Comparison of ENCODE assay signal across 14 cellular contexts in the genomic region with DNA sequence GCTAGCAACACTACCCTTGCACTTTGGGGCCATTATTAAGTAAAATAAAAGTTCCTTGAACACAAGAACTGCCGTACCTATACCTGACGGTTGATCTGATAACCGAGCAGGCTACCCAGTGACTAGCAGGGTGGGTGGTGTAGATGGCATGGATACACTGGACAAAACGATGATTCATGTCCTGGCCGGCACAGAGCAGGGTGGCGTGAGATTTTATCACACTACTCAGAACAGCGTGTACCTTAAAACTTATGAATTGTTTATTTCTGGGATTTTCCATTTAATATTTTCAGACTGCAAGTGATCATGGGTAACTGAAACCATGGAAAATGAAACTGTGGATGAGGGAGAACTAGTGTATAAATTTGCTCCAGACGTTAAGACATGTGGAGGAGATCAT. TPM values are rescaled to one million over a fixed set of nuclear protein-coding genes. Genes with fewer than 3 reads are reported as not detected.
DNase-seq lines count a peak whose midpoint lies in the region; TF ChIP-seq lines count a peak whose summit lies in the region.
"Had no signal": no experiment of that assay in that cellular context is flagged by ENCODE, and none has a peak within 500 bp of the region (broad histone marks: within the 10 kb centered on the region; RNA-seq: fewer than 3 reads in every experiment).

No MANE protein-coding gene starts in this region.

- H3K36me3 ChIP-seq in ACC112 (ENCODE audit: insufficient read depth, low read length) (no peaks in the 10 kb centered on the region), kidney epithelial cell (ENCODE audit: control insufficient read depth, insufficient read depth, low read length) (no peaks in the 10 kb centered on the region)
- H3K36me3 ChIP-seq: cardiac muscle cell, thyroid gland had no signal

- H3K27ac Mint-ChIP-seq in chondrocyte (ENCODE audit: unreplicated experiment) (peak overlapping the region; percentile 49), CD14-positive monocyte (no peak overlapping the region)
- H3K27ac Mint-ChIP-seq in activated T-helper 2 cell treated with anti-CD3 and anti-CD28 coated beads, Interferon-gamma antibody, Interleukin-2, Interleukin-4, amounts not matched to agents 10 μg/mL and 5 μg/mL and 100 μg/mL, durations not matched to agents 14 hours and 24 hours and 36 hours, result no peak overlapping the region

- H3K4me3 Mint-ChIP-seq in chondrocyte (ENCODE audit: unreplicated experiment), result no peak overlapping the region
- no peak overlapping the region for H3K4me3 Mint-ChIP-seq in activated T-helper 2 cell treated with anti-CD3 and anti-CD28 coated beads, Interferon-gamma antibody, Interleukin-2, Interleukin-4, amounts not matched to agents 10 μg/mL and 5 μg/mL and 100 μg/mL, durations not matched to agents 14 hours and 24 hours and 36 hours (ENCODE audit: low read depth)
- H3K4me3 Mint-ChIP-seq in CD14-positive monocyte, result no peak overlapping the region

- peak overlapping the region; percentile 88 for H2AFZ ChIP-seq in ACC112 (ENCODE audit: low read length, unreplicated experiment)

- H3K27me3 Mint-ChIP-seq in chondrocyte (ENCODE audit: low read depth) (no peaks in the 10 kb centered on the region), CD14-positive monocyte (ENCODE audit: low read depth in 3 of 3) (peaks cover 0 to 8% (median 1%) of the 10 kb centered on the region in 3 donors)
- H3K27me3 Mint-ChIP-seq in activated T-helper 2 cell treated with anti-CD3 and anti-CD28 coated beads, Interferon-gamma antibody, Interleukin-2, Interleukin-4, amounts not matched to agents 10 μg/mL and 5 μg/mL and 100 μg/mL, durations not matched to agents 14 hours and 24 hours and 36 hours (ENCODE audit: low read depth), result peaks cover 17% of the 10 kb centered on the region

- intact Hi-C loops in activated T-helper 2 cell treated with anti-CD3 and anti-CD28 coated beads, Interferon-gamma antibody, Interleukin-2, Interleukin-4, amounts not matched to agents 10 μg/mL and 5 μg/mL and 100 μg/mL, durations not matched to agents 14 hours and 24 hours and 36 hours (cut with micrococcal nuclease), result no loop called here
- intact Hi-C loops in CD14-positive monocyte (cut with micrococcal nuclease), result no loop called here

- H3K27ac ChIP-seq in ACC112 (ENCODE audit: low read depth, low read length), result peak overlapping the region; percentile 92
- H3K27ac ChIP-seq: cardiac muscle cell, KMS-11, thyroid gland had no signal

- H3K79me2 ChIP-seq in ACC112 (ENCODE audit: control insufficient read depth, insufficient read depth, low read length, unreplicated experiment), result no peaks in the 10 kb centered on the region

- H3K4me1 ChIP-seq in ACC112 (ENCODE audit: control insufficient read depth, insufficient read depth, low read length, unreplicated experiment), result peaks cover 42% of the 10 kb centered on the region
- H3K4me1 ChIP-seq: thyroid gland had no signal

- DNase-seq in M059J (ENCODE audit: low read depth) (peak; percentile 85), chondrocyte (ENCODE audit: low spot score) (no peak), kidney epithelial cell (ENCODE audit: low read depth) (peak; percentile 26), hepatic stellate cell (ENCODE audit: low spot score) (no peak), hypothalamus (lab: John Stamatoyannopoulos, UW) (no peak), CD14-positive monocyte (ENCODE audit: low spot score) (no peak)
- no peak for DNase-seq in activated T-helper 2 cell treated with anti-CD3 and anti-CD28 coated beads, Interferon-gamma antibody, Interleukin-2, Interleukin-4, amounts not matched to agents 10 μg/mL and 5 μg/mL and 100 μg/mL, durations not matched to agents 14 hours and 24 hours and 36 hours (ENCODE audit: low spot score)
- DNase-seq: activated gamma-delta T cell treated with Interleukin-2 at 50 U/mL for 16 hours, NCI-H187 treated with DMSO at 0.1 percent for 48 hours, NCI-H748 treated with DMSO at 0.1 percent for 48 hours, thyroid gland had no signal

- TF ChIP-seq CTCF in chondrocyte (IDR thresholded peaks at IDR 0.05) (no peak), kidney epithelial cell (IDR thresholded peaks at IDR 0.05; ENCODE audit: insufficient read depth, low read length, poor library complexity, severe bottlenecking) (no peak), CD14-positive monocyte (IDR thresholded peaks at IDR 0.05) (no peak)

- H3K4me3 ChIP-seq in ACC112 (ENCODE audit: low read depth, low read length), result peak overlapping the region; percentile 48
- H3K4me3 ChIP-seq in kidney epithelial cell (ENCODE audit: low read depth, low read length), result no peak overlapping the region
- H3K4me3 ChIP-seq: cardiac muscle cell, thyroid gland had no signal

- H3K9me3 Mint-ChIP-seq in chondrocyte (ENCODE audit: low read depth) (peaks cover 4% of the 10 kb centered on the region), CD14-positive monocyte (peaks cover 0 to 6% (median 3%) of the 10 kb centered on the region in 7 donors)
- no peaks in the 10 kb centered on the region for H3K9me3 Mint-ChIP-seq in activated T-helper 2 cell treated with anti-CD3 and anti-CD28 coated beads, Interferon-gamma antibody, Interleukin-2, Interleukin-4, amounts not matched to agents 10 μg/mL and 5 μg/mL and 100 μg/mL, durations not matched to agents 14 hours and 24 hours and 36 hours

- H3K36me3 Mint-ChIP-seq in chondrocyte (ENCODE audit: low read depth), result no peaks in the 10 kb centered on the region
- no peaks in the 10 kb centered on the region for H3K36me3 Mint-ChIP-seq in activated T-helper 2 cell treated with anti-CD3 and anti-CD28 coated beads, Interferon-gamma antibody, Interleukin-2, Interleukin-4, amounts not matched to agents 10 μg/mL and 5 μg/mL and 100 μg/mL, durations not matched to agents 14 hours and 24 hours and 36 hours (ENCODE audit: low read depth)
- no peaks in the 10 kb centered on the region for H3K36me3 Mint-ChIP-seq in CD14-positive monocyte

- H3K27me3 ChIP-seq in ACC112 (ENCODE audit: insufficient read depth, low read length), result no peaks in the 10 kb centered on the region
- no peaks in the 10 kb centered on the region for H3K27me3 ChIP-seq in kidney epithelial cell (ENCODE audit: control insufficient read depth, insufficient read depth, low read length)
- H3K27me3 ChIP-seq: cardiac muscle cell, thyroid gland had no signal

- H3K4me1 Mint-ChIP-seq in chondrocyte (ENCODE audit: low read depth), result peaks cover 16% of the 10 kb centered on the region
- H3K4me1 Mint-ChIP-seq in activated T-helper 2 cell treated with anti-CD3 and anti-CD28 coated beads, Interferon-gamma antibody, Interleukin-2, Interleukin-4, amounts not matched to agents 10 μg/mL and 5 μg/mL and 100 μg/mL, durations not matched to agents 14 hours and 24 hours and 36 hours (ENCODE audit: low read depth), result no peaks in the 10 kb centered on the region
- H3K4me1 Mint-ChIP-seq in CD14-positive monocyte, result peaks cover 6% of the 10 kb centered on the region

RNA-seq across cellular contexts. Expression of a gene that starts 41.0 kb away (rescaled TPM):
- 16.1 and 28.6 TPM in 2 replicates for total RNA-seq in M059J (2014; rRNA removed; shearing (Covaris generic))
- 23.1 to 55.2 TPM (median 25.5 TPM) in 3 replicates for total RNA-seq in chondrocyte
- 30.5 and 33.8 TPM in 2 replicates for total RNA-seq in kidney epithelial cell
- total RNA-seq in activated T-helper 2 cell treated with anti-CD3 and anti-CD28 coated beads, Interferon-gamma antibody, Interleukin-2, Interleukin-4, amounts not matched to agents 10 μg/mL and 5 μg/mL and 100 μg/mL, durations not matched to agents 14 hours and 24 hours and 36 hours, result 181 and 198 TPM in 2 replicates
- under 1 TPM; 0.20 to 0.37 TPM for polyA plus RNA-seq in CD14-positive monocyte

Comparison
In these comparisons a context has a peak if more than half of its experiments do, and no peak if none do; other contexts are left out.
1. DNase-seq: peak in M059J (single experiment) and kidney epithelial cell (single experiment); none in chondrocyte (single experiment), hepatic stellate cell (single experiment), hypothalamus (0 of 51), activated T-helper 2 cell treated with anti-CD3 and anti-CD28 coated beads, Interferon-gamma antibody, Interleukin-2, Interleukin-4, amounts not matched to agents 10 μg/mL and 5 μg/mL and 100 μg/mL, durations not matched to agents 14 hours and 24 hours and 36 hours (single experiment) and CD14-positive monocyte (single experiment).